ENCODE assay signal across 8 cellular contexts in genomic region chr19:32404213-32404938, GRCh38. TPM values are rescaled to one million over a fixed set of nuclear protein-coding genes. Genes with fewer than 3 reads are reported as not detected.
DNase-seq lines count a peak whose midpoint lies in the region; ATAC-seq, FAIRE-seq and TF ChIP-seq lines count a peak whose summit lies in the region.

No MANE protein-coding gene starts in this region.

- peak overlapping the region; percentile 98 for H3K9ac ChIP-seq in astrocyte (ENCODE audit: low read length)

- H3K27ac Mint-ChIP-seq in astrocyte (ENCODE audit: unreplicated experiment) = peak overlapping the region; percentile 90

- no peak for FAIRE-seq in astrocyte (lab: Jason Lieb, UNC)
- FAIRE-seq in H54 (lab: Jason Lieb, UNC) = no peak

- WGBS in right lobe of liver (ENCODE audit: insufficient coverage, low coverage, low lambda C conversion rate, missing lambda C conversion rate) = 64% methylated on average over 17 of the region's 20 CpGs
- WGBS in upper lobe of left lung, 2 donors = 66 to 71% methylated on average over 20 of the region's 20 CpGs

- H3K9me3 Mint-ChIP-seq in astrocyte (ENCODE audit: unreplicated experiment) = no peaks in the 10 kb centered on the region

- no peak for ATAC-seq in Right ventricle myocardium inferior
- no peak for ATAC-seq in right lobe of liver
- ATAC-seq in upper lobe of left lung (ENCODE audit: low FRiP score in 2 of 2) = no peak

- H3K27ac ChIP-seq in left ventricle myocardium inferior (replicated peaks) = peak overlapping the region; percentile 96
- H3K27ac ChIP-seq in astrocyte (ENCODE audit: low read depth, low read length) = peak overlapping the region; percentile 88
- H3K27ac ChIP-seq in right lobe of liver = peak overlapping the region; percentile 82 to 97 (median 97)
- peak overlapping the region; percentile 92 to 99 (median 99) for H3K27ac ChIP-seq in upper lobe of left lung

- no peak for TF ChIP-seq EP300 in upper lobe of left lung (IDR thresholded peaks at IDR 0.05)

- intact Hi-C loops in left ventricle myocardium inferior (cut with micrococcal nuclease) = no loop called here
- intact Hi-C loops in Right ventricle myocardium inferior (cut with DNase I) = no loop called here
- intact Hi-C loops in right lobe of liver (cut with DNase I) = no loop called here

- H3K4me3 Mint-ChIP-seq in astrocyte (ENCODE audit: unreplicated experiment) = peak overlapping the region; percentile 86

- H3K79me2 ChIP-seq in astrocyte (ENCODE audit: insufficient read depth, low read length) = peaks cover 27% of the 10 kb centered on the region

- peaks cover 6% of the 10 kb centered on the region for H3K4me1 Mint-ChIP-seq in astrocyte (ENCODE audit: low read depth, unreplicated experiment)

- no peaks in the 10 kb centered on the region for H3K27me3 Mint-ChIP-seq in astrocyte (ENCODE audit: low read depth, unreplicated experiment)

- H3K27me3 ChIP-seq in left ventricle myocardium inferior (ENCODE audit: low read depth) (no peaks in the 10 kb centered on the region), astrocyte (ENCODE audit: insufficient read depth, low read length) (no peaks in the 10 kb centered on the region), right lobe of liver (no peaks in the 10 kb centered on the region), upper lobe of left lung (no peaks in the 10 kb centered on the region)

- no peak overlapping the region for H2AFZ ChIP-seq in astrocyte (ENCODE audit: low read depth, low read length)

- DNase-seq in left ventricle myocardium inferior = no peak
- DNase-seq in Right ventricle myocardium inferior (ENCODE audit: missing footprints) = no peak
- no peak for DNase-seq in astrocyte (ENCODE audit: low read depth)
- DNase-seq in right lobe of liver = no peak
- DNase-seq in upper lobe of left lung = peak in 1 of 2 donors; percentile 55
- DNase-seq in H54 (ENCODE audit: insufficient read length, low spot score) = no peak
- no peak for DNase-seq in stimulated activated CD4-positive, alpha-beta T cell treated with anti-CD3 and anti-CD28 coated beads, Interleukin-4, amount 100 ng/mL, for 24 hours
- DNase-seq in inferior parietal cortex (ENCODE audit: extremely low spot score) = no peak

- peaks cover 10% of the 10 kb centered on the region for H4K20me1 ChIP-seq in astrocyte (ENCODE audit: insufficient read depth, low read length)

- H3K4me1 ChIP-seq in left ventricle myocardium inferior (peaks cover 27% of the 10 kb centered on the region), astrocyte (ENCODE audit: insufficient read depth, low read length) (peaks cover 17% of the 10 kb centered on the region), right lobe of liver (peaks cover 0 to 19% (median 2%) of the 10 kb centered on the region in 4 donors), upper lobe of left lung (peaks cover 14 to 37% (median 16%) of the 10 kb centered on the region in 4 donors)

- peaks cover 4% of the 10 kb centered on the region for H3K36me3 Mint-ChIP-seq in astrocyte (ENCODE audit: low read depth, unreplicated experiment)

- H3K4me2 ChIP-seq in astrocyte (ENCODE audit: low read length) = peak overlapping the region; percentile 98

- H3K9me3 ChIP-seq in left ventricle myocardium inferior (replicated peaks) (no peaks in the 10 kb centered on the region), astrocyte (ENCODE audit: insufficient read depth, low read depth, low read length) (no peaks in the 10 kb centered on the region), right lobe of liver (no peaks in the 10 kb centered on the region), upper lobe of left lung (no peaks in the 10 kb centered on the region)

- H3K36me3 ChIP-seq in left ventricle myocardium inferior (peaks cover 5% of the 10 kb centered on the region), astrocyte (ENCODE audit: insufficient read depth, low read length) (peaks cover 7% of the 10 kb centered on the region), right lobe of liver (peaks cover 0 to 8% (median 0%) of the 10 kb centered on the region in 4 donors), upper lobe of left lung (peaks cover 0 to 5% (median under 1%) of the 10 kb centered on the region in 4 donors)

- TF ChIP-seq CTCF in left ventricle myocardium inferior (IDR thresholded peaks at IDR 0.05; ENCODE audit: borderline replicate concordance) = no peak
- no peak for TF ChIP-seq CTCF in astrocyte (IDR thresholded peaks at IDR 0.05; ENCODE audit: insufficient read depth, low read depth, low read length)
- no peak for TF ChIP-seq CTCF in right lobe of liver (IDR thresholded peaks at IDR 0.05)
- no peak for TF ChIP-seq CTCF in upper lobe of left lung (IDR thresholded peaks at IDR 0.05)

- TF ChIP-seq POLR2A in right lobe of liver (IDR thresholded peaks at IDR 0.05) (no peak), upper lobe of left lung (IDR thresholded peaks at IDR 0.05) (no peak), H54 (IDR thresholded peaks at IDR 0.05; ENCODE audit: low read depth, low read length) (no peak)

- peak overlapping the region; percentile 96 for H3K4me3 ChIP-seq in left ventricle myocardium inferior
- H3K4me3 ChIP-seq in astrocyte (ENCODE audit: insufficient read depth, low read depth, low read length) = peak overlapping the region; percentile 86
- H3K4me3 ChIP-seq in right lobe of liver = peak overlapping the region; percentile 78 to 90 (median 83)
- peak overlapping the region; percentile 53 to 91 (median 86) for H3K4me3 ChIP-seq in upper lobe of left lung

RNA-seq across cellular contexts. Expression of gene DPY19L3, which starts 1.2 kb away (rescaled TPM):
- 5.2 TPM for total RNA-seq in left ventricle myocardium inferior
- total RNA-seq in Right ventricle myocardium inferior = 5.2 TPM
- total RNA-seq in astrocyte = 48.5 and 50.9 TPM in 2 replicates
- total RNA-seq in right lobe of liver = 10 to 100 TPM in 4 of 6 experiments, 1 to 10 TPM in 2; 8.0 to 13.5 (median 12.4) TPM
- total RNA-seq in upper lobe of left lung = 10 to 100 TPM; 27.3 to 76.5 (median 29.5) TPM

RNA-seq across cellular contexts. Expression of gene ZNF507, which starts 59.0 kb away (rescaled TPM):
- total RNA-seq in left ventricle myocardium inferior (17.7 TPM), Right ventricle myocardium inferior (14.7 TPM), astrocyte (12.4 and 14.7 TPM in 2 replicates), right lobe of liver (10 to 100 TPM in 2 of 6 experiments, 1 to 10 TPM in 4; 7.1 to 10.9 (median 9.1) TPM), upper lobe of left lung (10 to 100 TPM; 13.0 to 27.2 (median 17.5) TPM)
